ENCODE assay signal across 21 cellular contexts in genomic region chr7:8384901-8385300, GRCh38. TPM values are rescaled to one million over a fixed set of nuclear protein-coding genes. Genes with fewer than 3 reads are reported as not detected.
"Had no signal": no experiment of that assay in that cellular context is flagged by ENCODE, and none has a peak within 500 bp of the region (broad histone marks: within the 10 kb centered on the region; RNA-seq: fewer than 3 reads in every experiment).

No MANE protein-coding gene starts in this region.

- DNase-seq: activated CD4-positive, alpha-beta memory T cell treated with anti-CD3 and anti-CD28 coated beads for 36 hours; activated CD4-positive, alpha-beta T cell treated with anti-CD3 and anti-CD28 coated beads for 36 hours; activated CD8-positive, alpha-beta memory T cell treated with anti-CD3 and anti-CD28 coated beads, Interleukin-2, amount 10 ng/mL, durations not matched to agents 7 days and 5 days; activated effector memory CD4-positive, alpha-beta T cell treated with Interleukin-2 at 50 U/mL for 16 hours; activated naive CD4-positive, alpha-beta T cell treated with anti-CD3 and anti-CD28 coated beads, Interleukin-2, amount 50 U/mL, for 16 hours; activated T-cell treated with anti-CD3 and anti-CD28 coated beads, Interleukin-2, amount 50 U/mL, for 4 hours; adrenal gland; head of caudate nucleus; immature natural killer cell; mesenchymal stem cell; naive thymus-derived CD8-positive, alpha-beta T cell; retina; stimulated activated CD4-positive, alpha-beta T cell treated with anti-CD3 and anti-CD28 coated beads, Interleukin-2, amount 100 ng/mL, for 48 hours; WERI-Rb-1 had no signal

- H3K27ac ChIP-seq: adrenal gland, cardiac muscle cell, WERI-Rb-1 had no signal

- H3K4me1 ChIP-seq: adrenal gland had no signal

- ATAC-seq: activated CD4-positive, alpha-beta T cell treated with anti-CD3 and anti-CD28 coated beads for 36 hours; activated CD8-positive, alpha-beta memory T cell treated with anti-CD3 and anti-CD28 coated beads, Interleukin-2, amount 10 ng/mL, durations not matched to agents 7 days and 5 days; activated T-cell treated with anti-CD3 and anti-CD28 coated beads, Interleukin-2, amount 50 U/mL, for 4 hours; naive thymus-derived CD8-positive, alpha-beta T cell; stimulated activated memory B cell treated with anti-CD40 and anti-IgM and Interleukin-4, amounts not matched to agents 10 μg/mL and 1 μg/mL and 100 μg/mL, for 72 hours had no signal

- H3K4me3 ChIP-seq: adrenal gland, cardiac muscle cell had no signal

- H3K27me3 ChIP-seq: adrenal gland, cardiac muscle cell had no signal

- FAIRE-seq: frontal cortex had no signal

- H3K36me3 ChIP-seq: adrenal gland, cardiac muscle cell, WERI-Rb-1 had no signal

- H3K9me3 ChIP-seq: adrenal gland had no signal

RNA-seq across cellular contexts. Expression of gene NXPH1, which starts 48.5 kb away (rescaled TPM):
- total RNA-seq: activated CD4-positive, alpha-beta memory T cell treated with anti-CD3 and anti-CD28 coated beads for 36 hours; activated CD4-positive, alpha-beta T cell treated with anti-CD3 and anti-CD28 coated beads for 36 hours; activated CD8-positive, alpha-beta memory T cell treated with anti-CD3 and anti-CD28 coated beads, Interleukin-2, amount 10 ng/mL, durations not matched to agents 7 days and 5 days; dermis microvascular lymphatic vessel endothelial cell; epithelial cell of proximal tubule; liver; naive thymus-derived CD8-positive, alpha-beta T cell; skeletal muscle tissue had no signal
- polyA plus RNA-seq: immature natural killer cell; liver; naive thymus-derived CD8-positive, alpha-beta T cell had no signal
